19 cellular contexts compared by ENCODE assay signal in the genomic region with DNA sequence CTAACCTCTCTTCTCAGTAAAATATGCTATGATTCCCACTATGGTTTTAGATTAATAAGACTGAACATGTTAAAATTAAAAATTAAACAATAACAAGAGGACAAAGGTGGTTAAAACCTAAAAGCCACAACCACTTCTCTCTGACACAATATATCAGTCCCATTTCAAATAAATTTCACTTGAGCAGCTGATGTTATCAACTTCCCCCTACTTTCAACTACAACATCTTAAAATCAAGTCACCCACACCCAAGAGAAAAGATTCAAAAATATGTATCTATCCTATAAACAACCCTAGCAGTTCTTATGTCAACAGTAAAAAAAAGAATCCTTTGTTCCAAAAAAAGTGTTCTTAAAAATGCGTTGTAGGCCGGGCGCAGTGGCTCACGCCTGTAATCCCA. TPM values are rescaled to one million over a fixed set of nuclear protein-coding genes. Genes with fewer than 3 reads are reported as not detected.
DNase-seq lines count a peak whose midpoint lies in the region; ATAC-seq and TF ChIP-seq lines count a peak whose summit lies in the region.
"Had no signal": no experiment of that assay in that cellular context is flagged by ENCODE, and none has a peak within 500 bp of the region (broad histone marks: within the 10 kb centered on the region; RNA-seq: fewer than 3 reads in every experiment).

No MANE protein-coding gene starts in this region.

- CTCF ChIA-PET in HCT116 (lab: Charles Lee) = no interaction called here

- peaks cover 86% of the 10 kb centered on the region for H3K36me3 Mint-ChIP-seq in activated T-cell treated with anti-CD3 and anti-CD28 coated beads, Interleukin-2, amount 50 U/mL, for 24 hours (ENCODE audit: low read depth)
- H3K36me3 Mint-ChIP-seq in activated naive CD4-positive, alpha-beta T cell treated with anti-CD3 and anti-CD28 coated beads, Interleukin-2, amount 50 U/mL, for 72 hours = peaks cover 0 to 35% of the 10 kb centered on the region in 2 donors
- H3K36me3 Mint-ChIP-seq in naive thymus-derived CD8-positive, alpha-beta T cell = peaks cover 5 to 70% (median 17%) of the 10 kb centered on the region in 3 donors

- no peak overlapping the region for H3K4me2 ChIP-seq in HCT116 (ENCODE audit: low read length)

- H2AFZ ChIP-seq in HCT116 (ENCODE audit: low read depth, low read length, poor library complexity, severe bottlenecking) = no peak overlapping the region

- H3K9me3 Mint-ChIP-seq in activated T-cell treated with anti-CD3 and anti-CD28 coated beads, Interleukin-2, amount 50 U/mL, for 24 hours = no peaks in the 10 kb centered on the region
- H3K9me3 Mint-ChIP-seq in activated naive CD4-positive, alpha-beta T cell treated with anti-CD3 and anti-CD28 coated beads, Interleukin-2, amount 50 U/mL, for 72 hours = no peaks in the 10 kb centered on the region
- no peaks in the 10 kb centered on the region for H3K9me3 Mint-ChIP-seq in naive thymus-derived CD8-positive, alpha-beta T cell

- intact Hi-C loops in HCT116 (cut with micrococcal nuclease) = no loop called here
- intact Hi-C loops in head of caudate nucleus (cut with DNase I) = no loop called here

- TSS peak; percentile 3 for BruUV-seq in HCT116 (replicated peaks; lab: Mats Ljungman, UMichigan)

- H3K9me3 ChIP-seq in HCT116 (ENCODE audit: control insufficient read depth in 1 of 2, insufficient read depth in 1 of 2, low read depth in 1 of 2, low read length in 2 of 2) = no peaks in the 10 kb centered on the region
- H3K9me3 ChIP-seq: Peyer's patch had no signal

- no peak overlapping the region for H3K27ac ChIP-seq in HCT116 (ENCODE audit: low read depth, low read length)
- H3K27ac ChIP-seq: C4-2B, Peyer's patch, SK-N-MC had no signal

- peak overlapping the region; percentile 73 for H3K27ac Mint-ChIP-seq in activated T-cell treated with anti-CD3 and anti-CD28 coated beads, Interleukin-2, amount 50 U/mL, for 24 hours
- H3K27ac Mint-ChIP-seq in activated naive CD4-positive, alpha-beta T cell treated with anti-CD3 and anti-CD28 coated beads, Interleukin-2, amount 50 U/mL, for 72 hours = peak overlapping the region; percentile 65 to 78
- H3K27ac Mint-ChIP-seq in naive thymus-derived CD8-positive, alpha-beta T cell = peak overlapping the region in 9 of 10 donors; percentile 14 to 87 (median 70)

- H3K79me2 ChIP-seq in HCT116 (ENCODE audit: insufficient read depth, low read length) = peaks cover 100% of the 10 kb centered on the region

- H3K36me3 ChIP-seq in HCT116 (ENCODE audit: control insufficient read depth in 1 of 2, insufficient read depth in 2 of 2, low read length in 2 of 2) = peaks cover 24 to 33% of the 10 kb centered on the region in 2 experiments

- no peaks in the 10 kb centered on the region for H3K27me3 Mint-ChIP-seq in activated T-cell treated with anti-CD3 and anti-CD28 coated beads, Interleukin-2, amount 50 U/mL, for 24 hours
- H3K27me3 Mint-ChIP-seq in naive thymus-derived CD8-positive, alpha-beta T cell = no peaks in the 10 kb centered on the region

- no peak for DNase-seq in activated T-cell treated with anti-CD3 and anti-CD28 coated beads, Interleukin-2, amount 50 U/mL, for 24 hours
- no peak for DNase-seq in activated T-cell treated with anti-CD3 and anti-CD28 coated beads, Interleukin-2, amount 50 U/mL, for 48 hours
- DNase-seq in HCT116 (ENCODE audit: low read depth, low spot score) = no peak
- no peak for DNase-seq in activated naive CD4-positive, alpha-beta T cell treated with anti-CD3 and anti-CD28 coated beads, Interleukin-2, amount 50 U/mL, for 72 hours (ENCODE audit: low spot score in 2 of 2)
- DNase-seq in naive thymus-derived CD8-positive, alpha-beta T cell = no peak
- no peak for DNase-seq in head of caudate nucleus
- no peak for DNase-seq in NCI-H2227 (lab: John Stamatoyannopoulos, UW; ENCODE audit: unreplicated experiment)
- DNase-seq in COLO829 (ENCODE audit: low spot score) = no peak
- DNase-seq: dermis blood vessel endothelial cell; DMS79; erythroblast; left cardiac atrium; NCI-H1417; Peyer's patch; right cardiac atrium; stimulated activated CD4-positive, alpha-beta T cell treated with anti-CD3 and anti-CD28 coated beads, Interleukin-15, amount 100 ng/mL, for 24 hours; stimulated activated naive CD4-positive, alpha-beta T cell treated with Interleukin-2 at 50 U/mL for 16 hours had no signal

- no peak for ATAC-seq in HCT116
- no peak for ATAC-seq in activated naive CD4-positive, alpha-beta T cell treated with anti-CD3 and anti-CD28 coated beads, Interleukin-2, amount 50 U/mL, for 72 hours
- ATAC-seq in naive thymus-derived CD8-positive, alpha-beta T cell = peak in 1 of 2 donors; percentile 49
- ATAC-seq: left cardiac atrium, right cardiac atrium had no signal

- H3K4me3 ChIP-seq in HCT116 (replicated peaks in 1 of 2; ENCODE audit: low read depth in 1 of 2, low read length in 2 of 2) = no peak overlapping the region
- H3K4me3 ChIP-seq: Peyer's patch, SK-N-MC had no signal

- H3K4me1 ChIP-seq in HCT116 (ENCODE audit: control insufficient read depth in 1 of 2, insufficient read depth in 2 of 2, low read length in 2 of 2) = peaks cover 3 to 9% of the 10 kb centered on the region in 2 experiments; a peak in 3 of 4 replicates

- TF ChIP-seq POLR2A in HCT116 (IDR thresholded peaks at IDR 0.05; ENCODE audit: borderline replicate concordance, extremely low read depth, insufficient read depth, insufficient read length) = no peak

- H3K4me1 Mint-ChIP-seq in activated T-cell treated with anti-CD3 and anti-CD28 coated beads, Interleukin-2, amount 50 U/mL, for 24 hours (ENCODE audit: low read depth) = peaks cover 76% of the 10 kb centered on the region
- H3K4me1 Mint-ChIP-seq in naive thymus-derived CD8-positive, alpha-beta T cell = peaks cover 29 to 89% (median 76%) of the 10 kb centered on the region in 4 donors

- POLR2A ChIA-PET in HCT116 (lab: Charles Lee) = no interaction called here
- POLR2A ChIA-PET in naive thymus-derived CD8-positive, alpha-beta T cell (lab: Charles Lee) = no interaction called here

- no peak overlapping the region for H3K9ac ChIP-seq in HCT116 (ENCODE audit: low read length)

- no peak for TF ChIP-seq RAD21 in HCT116 (IDR thresholded peaks at IDR 0.05; ENCODE audit: low read depth)

- no peak for TF ChIP-seq CTCF in HCT116 (IDR thresholded peaks at IDR 0.05 in 2 of 3, conservative IDR thresholded peaks at IDR 0.05 in 1 of 3; ENCODE audit: borderline replicate concordance in 1 of 3, insufficient read depth in 1 of 3, low read depth in 2 of 3, low read length in 2 of 3)

- peak overlapping the region; percentile 41 for H3K4me3 Mint-ChIP-seq in activated T-cell treated with anti-CD3 and anti-CD28 coated beads, Interleukin-2, amount 50 U/mL, for 24 hours
- peak overlapping the region in 9 of 10 donors; percentile 27 to 78 (median 67) for H3K4me3 Mint-ChIP-seq in naive thymus-derived CD8-positive, alpha-beta T cell

- RAD21 ChIA-PET in HCT116 (lab: Charles Lee; ENCODE audit: low non-redundant PET in 1 of 2, low total read pairs in 2 of 2, uncharacterized antibody in 2 of 2, unreplicated experiment in 2 of 2) = no interaction called here

- H3K9me2 ChIP-seq in HCT116 (ENCODE audit: insufficient read depth) = no peaks in the 10 kb centered on the region

- peaks cover 45% of the 10 kb centered on the region for H4K20me1 ChIP-seq in HCT116 (ENCODE audit: insufficient read depth)

- H3K27me3 ChIP-seq in HCT116 (ENCODE audit: insufficient read depth, low read length) = no peaks in the 10 kb centered on the region
- H3K27me3 ChIP-seq: Peyer's patch had no signal

TF ChIP-seq in HCT116, 20 proteins besides CTCF, POLR2A, EP300 and RAD21 (continues in another document):
- TF ChIP-seq JUND (IDR thresholded peaks at IDR 0.05) (no peak), FOSL1 (IDR thresholded peaks at IDR 0.05; ENCODE audit: low read depth) (no peak), ZFX (IDR thresholded peaks at IDR 0.05) (no peak), TCF7L2 (IDR thresholded peaks at IDR 0.05; ENCODE audit: borderline replicate concordance, extremely low read depth, insufficient read depth, insufficient read length) (no peak), EZH2 (IDR thresholded peaks at IDR 0.05) (no peak), ZNF274 (IDR thresholded peaks at IDR 0.05; ENCODE audit: low read depth, low read length) (no peak), SIN3A (IDR thresholded peaks at IDR 0.05; ENCODE audit: low read depth) (no peak), SP1 (IDR thresholded peaks at IDR 0.05; ENCODE audit: low read depth) (no peak)
- TF ChIP-seq, protein P1, sequence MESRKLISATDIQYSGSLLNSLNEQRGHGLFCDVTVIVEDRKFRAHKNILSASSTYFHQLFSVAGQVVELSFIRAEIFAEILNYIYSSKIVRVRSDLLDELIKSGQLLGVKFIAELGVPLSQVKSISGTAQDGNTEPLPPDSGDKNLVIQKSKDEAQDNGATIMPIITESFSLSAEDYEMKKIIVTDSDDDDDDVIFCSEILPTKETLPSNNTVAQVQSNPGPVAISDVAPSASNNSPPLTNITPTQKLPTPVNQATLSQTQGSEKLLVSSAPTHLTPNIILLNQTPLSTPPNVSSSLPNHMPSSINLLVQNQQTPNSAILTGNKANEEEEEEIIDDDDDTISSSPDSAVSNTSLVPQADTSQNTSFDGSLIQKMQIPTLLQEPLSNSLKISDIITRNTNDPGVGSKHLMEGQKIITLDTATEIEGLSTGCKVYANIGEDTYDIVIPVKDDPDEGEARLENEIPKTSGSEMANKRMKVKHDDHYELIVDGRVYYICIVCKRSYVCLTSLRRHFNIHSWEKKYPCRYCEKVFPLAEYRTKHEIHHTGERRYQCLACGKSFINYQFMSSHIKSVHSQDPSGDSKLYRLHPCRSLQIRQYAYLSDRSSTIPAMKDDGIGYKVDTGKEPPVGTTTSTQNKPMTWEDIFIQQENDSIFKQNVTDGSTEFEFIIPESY (IDR thresholded peaks at IDR 0.05; ENCODE audit: extremely low read depth, insufficient replicate concordance, low read length) = no peak

RNA-seq across cellular contexts. Expression of a gene that starts 7.5 kb away (rescaled TPM):
- total RNA-seq in HCT116 (2021; ENCODE audit: unreplicated experiment) = 113 TPM
- 48.8 and 65.3 TPM in 2 replicates for polyA plus RNA-seq in HCT116 (2012)
- 100 to 1,000 TPM; 107 to 118 TPM for total RNA-seq in activated naive CD4-positive, alpha-beta T cell treated with anti-CD3 and anti-CD28 coated beads, Interleukin-2, amount 50 U/mL, for 72 hours
- total RNA-seq in naive thymus-derived CD8-positive, alpha-beta T cell = 100 to 1,000 TPM; 175 to 189 TPM
- 100 to 1,000 TPM in 2 of 3 donors, 10 to 100 TPM in 1; 94.0 to 126 (median 113) TPM for polyA plus RNA-seq in naive thymus-derived CD8-positive, alpha-beta T cell
